In the genomic region with DNA sequence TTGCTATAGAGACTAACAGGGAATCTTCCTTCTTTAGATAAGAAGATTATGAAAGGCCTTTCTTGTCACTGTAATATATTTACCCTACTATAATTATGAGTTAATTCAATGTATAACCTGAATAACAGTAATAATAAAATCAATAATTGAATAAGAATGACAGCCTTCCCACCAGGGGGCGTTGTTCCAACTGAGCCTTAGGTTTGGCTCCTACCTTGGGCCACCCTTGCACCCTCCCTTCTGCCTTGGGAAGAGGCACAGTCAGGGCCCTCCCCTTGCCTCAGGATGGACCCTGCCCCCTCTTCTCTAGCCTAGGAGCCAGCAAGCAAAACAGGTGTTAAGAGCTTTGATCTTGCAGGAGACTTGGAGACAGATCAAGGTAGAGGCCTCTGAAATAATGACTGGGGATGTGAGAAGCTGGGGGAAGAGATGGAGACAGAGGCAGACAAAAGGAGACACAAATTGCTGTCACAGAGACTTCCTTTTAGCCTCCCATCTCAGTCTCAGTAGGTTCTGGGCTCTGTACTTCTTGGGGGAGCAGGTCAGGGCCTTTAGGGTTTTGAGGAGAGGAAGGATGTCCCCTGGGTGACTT, we compare ENCODE assay signal across 9 cellular contexts. TPM values are rescaled to one million over a fixed set of nuclear protein-coding genes. Genes with fewer than 3 reads are reported as not detected.
A peak's percentile ranks its signal among the peaks of the same experiment; 100 is the strongest.
DNase-seq lines count a peak whose midpoint lies in the region; FAIRE-seq and TF ChIP-seq lines count a peak whose summit lies in the region.
"Had no signal": no experiment of that assay in that cellular context is flagged by ENCODE, and none has a peak within 500 bp of the region (broad histone marks: within the 10 kb centered on the region; RNA-seq: fewer than 3 reads in every experiment).

No MANE protein-coding gene starts in this region.

- FAIRE-seq in astrocyte (lab: Jason Lieb, UNC) (no peak), H54 (lab: Jason Lieb, UNC) (no peak)

- no peak overlapping the region for H3K9ac ChIP-seq in astrocyte (ENCODE audit: low read length)
- no peak overlapping the region for H3K9ac ChIP-seq in neural cell (ENCODE audit: low read length)

- H3K27me3 Mint-ChIP-seq in astrocyte (ENCODE audit: low read depth, unreplicated experiment), result peaks cover 17% of the 10 kb centered on the region

- no peaks in the 10 kb centered on the region for H3K9me2 ChIP-seq in neural cell (ENCODE audit: insufficient read depth, low read length)

- no peak overlapping the region for H3K4me3 Mint-ChIP-seq in astrocyte (ENCODE audit: unreplicated experiment)

- TF ChIP-seq CTCF in astrocyte (IDR thresholded peaks at IDR 0.05; ENCODE audit: insufficient read depth, low read depth, low read length) (peak; percentile 35), neural cell (IDR thresholded peaks at IDR 0.05; ENCODE audit: poor library complexity, severe bottlenecking) (peak; percentile 34)

- DNase-seq in EL (peak; percentile 23), NCI-H460 (ENCODE audit: extremely low read depth, low read depth) (peak; percentile 23), astrocyte (ENCODE audit: low read depth) (no peak), anterior cingulate cortex (lab: John Stamatoyannopoulos, UW) (no peak), foreskin melanocyte (no peak), inferior parietal cortex (ENCODE audit: extremely low spot score) (no peak), H54 (ENCODE audit: insufficient read length, low spot score) (no peak)

- H3K9me3 ChIP-seq in astrocyte (ENCODE audit: insufficient read depth, low read depth, low read length), result no peaks in the 10 kb centered on the region
- H3K9me3 ChIP-seq in neural cell (ENCODE audit: low read length), result no peaks in the 10 kb centered on the region

- no peak for TF ChIP-seq EP300 in neural cell (conservative IDR thresholded peaks at IDR 0.05; ENCODE audit: poor library complexity, severe bottlenecking)

- H3K4me1 ChIP-seq in astrocyte (ENCODE audit: insufficient read depth, low read length), result no peaks in the 10 kb centered on the region

- H3K4me3 ChIP-seq in astrocyte (ENCODE audit: insufficient read depth, low read depth, low read length) (no peak overlapping the region), neural cell (ENCODE audit: low read length) (no peak overlapping the region)

- no peaks in the 10 kb centered on the region for H3K9me3 Mint-ChIP-seq in astrocyte (ENCODE audit: unreplicated experiment)

- H3K79me2 ChIP-seq in astrocyte (ENCODE audit: insufficient read depth, low read length), result no peaks in the 10 kb centered on the region
- H3K79me2 ChIP-seq in neural cell (replicated peaks; ENCODE audit: insufficient read depth, low read length), result no peaks in the 10 kb centered on the region

- H2AFZ ChIP-seq in astrocyte (ENCODE audit: low read depth, low read length) (no peak overlapping the region), neural cell (ENCODE audit: low read depth, low read length) (no peak overlapping the region)

- H3F3A ChIP-seq in neural cell (ENCODE audit: insufficient read depth, low read length, poor library complexity, severe bottlenecking), result peaks cover 10% of the 10 kb centered on the region

- no peaks in the 10 kb centered on the region for H3K36me3 Mint-ChIP-seq in astrocyte (ENCODE audit: low read depth, unreplicated experiment)

- H3K27me3 ChIP-seq in astrocyte (ENCODE audit: insufficient read depth, low read length), result peaks cover 57% of the 10 kb centered on the region
- no peaks in the 10 kb centered on the region for H3K27me3 ChIP-seq in neural cell (ENCODE audit: insufficient read depth, low read depth, low read length)

- H4K20me1 ChIP-seq in astrocyte (ENCODE audit: insufficient read depth, low read length) (no peaks in the 10 kb centered on the region), neural cell (ENCODE audit: insufficient read depth) (no peaks in the 10 kb centered on the region)

- H3K27ac Mint-ChIP-seq in astrocyte (ENCODE audit: unreplicated experiment), result no peak overlapping the region

- no peak for TF ChIP-seq POLR2A in H54 (IDR thresholded peaks at IDR 0.05; ENCODE audit: low read depth, low read length)

- no peaks in the 10 kb centered on the region for H3K4me1 Mint-ChIP-seq in astrocyte (ENCODE audit: low read depth, unreplicated experiment)

- H3K36me3 ChIP-seq in astrocyte (ENCODE audit: insufficient read depth, low read length) (no peaks in the 10 kb centered on the region), neural cell (ENCODE audit: insufficient read depth, low read length) (no peaks in the 10 kb centered on the region)

- H3K27ac ChIP-seq in astrocyte (ENCODE audit: low read depth, low read length) (no peak overlapping the region), neural cell (ENCODE audit: low read length) (no peak overlapping the region)

- H3K4me2 ChIP-seq in astrocyte (ENCODE audit: low read length), result no peak overlapping the region
- no peak overlapping the region for H3K4me2 ChIP-seq in neural cell (ENCODE audit: low read length)

- TF ChIP-seq RAD21 in neural cell (conservative IDR thresholded peaks at IDR 0.05), result no peak

TF ChIP-seq in neural cell, 6 proteins besides CTCF, POLR2A, EP300 and RAD21:
- TF ChIP-seq, protein P1, sequence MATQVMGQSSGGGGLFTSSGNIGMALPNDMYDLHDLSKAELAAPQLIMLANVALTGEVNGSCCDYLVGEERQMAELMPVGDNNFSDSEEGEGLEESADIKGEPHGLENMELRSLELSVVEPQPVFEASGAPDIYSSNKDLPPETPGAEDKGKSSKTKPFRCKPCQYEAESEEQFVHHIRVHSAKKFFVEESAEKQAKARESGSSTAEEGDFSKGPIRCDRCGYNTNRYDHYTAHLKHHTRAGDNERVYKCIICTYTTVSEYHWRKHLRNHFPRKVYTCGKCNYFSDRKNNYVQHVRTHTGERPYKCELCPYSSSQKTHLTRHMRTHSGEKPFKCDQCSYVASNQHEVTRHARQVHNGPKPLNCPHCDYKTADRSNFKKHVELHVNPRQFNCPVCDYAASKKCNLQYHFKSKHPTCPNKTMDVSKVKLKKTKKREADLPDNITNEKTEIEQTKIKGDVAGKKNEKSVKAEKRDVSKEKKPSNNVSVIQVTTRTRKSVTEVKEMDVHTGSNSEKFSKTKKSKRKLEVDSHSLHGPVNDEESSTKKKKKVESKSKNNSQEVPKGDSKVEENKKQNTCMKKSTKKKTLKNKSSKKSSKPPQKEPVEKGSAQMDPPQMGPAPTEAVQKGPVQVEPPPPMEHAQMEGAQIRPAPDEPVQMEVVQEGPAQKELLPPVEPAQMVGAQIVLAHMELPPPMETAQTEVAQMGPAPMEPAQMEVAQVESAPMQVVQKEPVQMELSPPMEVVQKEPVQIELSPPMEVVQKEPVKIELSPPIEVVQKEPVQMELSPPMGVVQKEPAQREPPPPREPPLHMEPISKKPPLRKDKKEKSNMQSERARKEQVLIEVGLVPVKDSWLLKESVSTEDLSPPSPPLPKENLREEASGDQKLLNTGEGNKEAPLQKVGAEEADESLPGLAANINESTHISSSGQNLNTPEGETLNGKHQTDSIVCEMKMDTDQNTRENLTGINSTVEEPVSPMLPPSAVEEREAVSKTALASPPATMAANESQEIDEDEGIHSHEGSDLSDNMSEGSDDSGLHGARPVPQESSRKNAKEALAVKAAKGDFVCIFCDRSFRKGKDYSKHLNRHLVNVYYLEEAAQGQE (IDR thresholded peaks at IDR 0.05; ENCODE audit: borderline replicate concordance), result no peak
- TF ChIP-seq TAF1 (IDR thresholded peaks at IDR 0.05; ENCODE audit: low read depth) (no peak), EZH2 (IDR thresholded peaks at IDR 0.05; ENCODE audit: borderline replicate concordance, insufficient read depth, low read length, poor library complexity, severe bottlenecking) (no peak), MXI1 (conservative IDR thresholded peaks at IDR 0.05; ENCODE audit: poor library complexity, severe bottlenecking) (no peak), SMC3 (conservative IDR thresholded peaks at IDR 0.05; ENCODE audit: poor library complexity) (no peak), POLR2AphosphoS5 (IDR thresholded peaks at IDR 0.05) (no peak)

RNA-seq across cellular contexts. Expression of a gene that starts 40.1 kb away (rescaled TPM):
- not detected in 2 replicates for total RNA-seq in NCI-H460 (2014; rRNA removed; shearing (Covaris generic))
- not detected in 2 replicates for polyA plus RNA-seq in NCI-H460 (2014; cell fraction: nucleus; rRNA removed)
- not detected in 2 replicates for total RNA-seq in astrocyte
- not detected in 2 replicates for polyA plus RNA-seq in neural cell
- polyA minus RNA-seq in neural cell, result not detected in 2 replicates
- total RNA-seq: mononuclear cell had no signal

Comparison
In these comparisons a context has a peak if more than half of its experiments do, and no peak if none do; other contexts are left out.
1. DNase-seq: peak in EL (single experiment) and NCI-H460 (single experiment); none in astrocyte (single experiment), anterior cingulate cortex (0 of 58), foreskin melanocyte (single experiment), inferior parietal cortex (single experiment) and H54 (single experiment).